ENCODE assay signal across 8 cellular contexts in the genomic region with DNA sequence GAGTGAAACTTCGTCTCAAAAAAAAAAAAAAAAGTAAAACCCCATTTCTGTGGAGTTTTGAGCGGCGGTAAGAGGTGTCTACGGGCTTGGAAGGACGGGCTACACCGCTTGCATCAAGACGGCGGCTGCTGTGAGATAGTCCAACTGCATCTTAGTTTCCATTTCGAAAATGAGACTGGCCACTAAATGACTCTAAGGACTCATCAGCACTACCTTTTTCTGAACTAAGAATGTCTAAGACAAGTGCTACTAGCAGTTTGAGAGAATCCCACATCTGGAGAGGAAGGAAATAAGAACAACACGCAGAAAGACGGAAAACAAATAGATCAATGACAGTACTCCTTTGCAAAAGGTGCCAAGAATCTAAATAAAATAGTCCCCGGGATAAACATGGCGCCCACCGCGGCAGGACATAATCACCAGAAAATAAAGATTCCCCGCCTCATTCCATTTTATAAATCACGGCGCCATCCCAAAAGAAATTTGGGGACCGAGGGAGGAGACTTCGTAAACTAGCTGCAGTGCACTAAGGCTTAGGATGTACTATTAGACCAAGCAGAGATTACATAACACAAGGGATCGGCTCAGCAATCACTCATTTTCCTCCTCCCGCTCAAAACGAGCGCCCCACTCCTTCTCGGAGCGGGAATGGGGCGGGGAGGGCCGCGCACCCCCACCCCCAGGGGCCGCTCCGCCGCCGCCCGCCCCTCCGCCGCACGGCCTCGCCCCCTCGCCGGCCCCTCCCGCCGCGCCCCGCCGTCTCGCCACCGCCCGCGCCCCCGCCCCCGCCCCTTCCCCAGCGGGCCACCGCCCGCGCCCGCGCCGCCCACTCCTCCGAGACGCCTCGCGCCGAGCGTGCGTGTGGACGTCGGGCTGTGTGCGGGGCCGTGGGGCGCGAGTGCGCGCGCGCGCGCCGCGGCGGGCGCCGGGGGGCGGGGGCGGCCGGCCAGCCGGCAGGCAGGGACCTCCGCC. TPM values are rescaled to one million over a fixed set of nuclear protein-coding genes. Genes with fewer than 3 reads are reported as not detected.
DNase-seq lines count a peak whose midpoint lies in the region; ATAC-seq and TF ChIP-seq lines count a peak whose summit lies in the region.

No MANE protein-coding gene starts in this region.

- H3K4me1 ChIP-seq in colonic mucosa = peaks cover 3% of the 10 kb centered on the region

- peak; percentile 78 to 80 for DNase-seq in NCI-H446 (lab: John Stamatoyannopoulos, UW)
- DNase-seq in activated CD4-positive, alpha-beta T cell treated with anti-CD3 and anti-CD28 coated beads for 48 hours = peak; percentile 64
- peak; percentile 59 for DNase-seq in colonic mucosa
- DNase-seq in stimulated activated CD4-positive, alpha-beta T cell treated with anti-CD3 and anti-CD28 coated beads, Interleukin-15, amount 100 ng/mL, for 48 hours (ENCODE audit: low read depth in 2 of 2) = peak; percentile 24 to 40

- H3K27me3 ChIP-seq in colonic mucosa = no peaks in the 10 kb centered on the region
- no peaks in the 10 kb centered on the region for H3K27me3 ChIP-seq in layer of hippocampus (ENCODE audit: control insufficient read depth, insufficient read depth, low read length)

- TF ChIP-seq CTCF in GM12875 (IDR thresholded peaks at IDR 0.05; ENCODE audit: borderline replicate concordance, insufficient read depth, low read depth, low read length) = no peak
- TF ChIP-seq CTCF in colonic mucosa (IDR thresholded peaks at IDR 0.05) = no peak

- H3K9me3 ChIP-seq in colonic mucosa = no peaks in the 10 kb centered on the region

- H3K27ac ChIP-seq in colonic mucosa (peak overlapping the region; percentile 89), layer of hippocampus (ENCODE audit: low read depth, low read length) (peak overlapping the region; percentile 83)

- intact Hi-C loops in colonic mucosa (cut with DNase I) = loop anchor here (5.0 kb wide), 1 partner anchor 79 kb away; no protein-coding TSS in a partner anchor

- ATAC-seq in HG03280 (IDR thresholded peaks at IDR 0.05; ENCODE audit: unreplicated experiment) (peak; percentile 33), GM18519 (IDR thresholded peaks at IDR 0.05; ENCODE audit: low FRiP score, unreplicated experiment) (no peak)

- H3K36me3 ChIP-seq in colonic mucosa = no peaks in the 10 kb centered on the region

- H3K9ac ChIP-seq in colonic mucosa (ENCODE audit: low read depth in 2 of 2, low read length in 2 of 2) = peak overlapping the region; percentile 73 to 76

- H3K4me3 ChIP-seq in GM12875 (ENCODE audit: low read depth, low read length) = peak overlapping the region; percentile 64
- peak overlapping the region; percentile 55 for H3K4me3 ChIP-seq in colonic mucosa

RNA-seq across cellular contexts. Expression of a gene that starts 1.1 kb away (rescaled TPM):
- 10 to 100 TPM; 49.6 to 50.0 TPM for total RNA-seq in colonic mucosa

RNA-seq across cellular contexts. Expression of a gene that starts 53.0 kb away (rescaled TPM):
- 100 to 1,000 TPM; 118 to 148 TPM for total RNA-seq in colonic mucosa

RNA-seq across cellular contexts. Expression of a gene that starts 58.8 kb away (rescaled TPM):
- total RNA-seq in colonic mucosa = 100 to 1,000 TPM; 179 to 273 TPM
